In the genomic region with DNA sequence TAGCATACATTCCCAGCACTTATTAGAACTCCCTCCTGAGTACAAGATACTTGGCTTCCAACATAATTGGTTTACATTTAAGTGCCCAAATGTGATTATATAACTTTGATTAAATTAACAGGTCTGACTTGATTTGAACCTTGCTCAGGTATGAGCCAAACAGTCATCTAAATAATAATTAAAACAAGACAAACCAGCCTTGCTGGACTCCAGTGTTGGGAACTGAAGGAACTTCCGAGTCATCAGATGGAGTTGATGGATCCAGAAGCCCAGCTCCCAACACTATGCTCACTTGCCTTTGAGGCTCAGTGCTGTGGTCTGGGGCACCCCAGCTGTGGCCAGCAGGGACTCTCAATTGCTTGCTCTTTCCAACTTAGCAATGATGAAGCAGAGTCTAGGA, we compare ENCODE assay signal across 26 cellular contexts.
"Had no signal": no experiment of that assay in that cellular context is flagged by ENCODE, and none has a peak within 500 bp of the region (broad histone marks: within the 10 kb centered on the region; RNA-seq: fewer than 3 reads in every experiment).

No MANE protein-coding gene starts in this region.

- H3K4me3 Mint-ChIP-seq: immature natural killer cell, memory B cell, mesothelial cell of epicardium, naive B cell, nephron had no signal

- H3K4me1 ChIP-seq: foreskin keratinocyte, psoas muscle, sigmoid colon, stomach, upper lobe of left lung, uterus had no signal

- FAIRE-seq: endometrium, keratinocyte had no signal

- H3K79me2 ChIP-seq: parathyroid adenoma had no signal

- H3K4me3 ChIP-seq: dorsolateral prefrontal cortex, left lung, lower lobe of right lung, psoas muscle, sigmoid colon, skin epidermis, stomach, upper lobe of left lung, uterus had no signal

- H3K36me3 ChIP-seq: left lung, lower lobe of right lung, sigmoid colon, stomach, upper lobe of left lung, uterus had no signal

- H3K27me3 ChIP-seq: dorsolateral prefrontal cortex, foreskin keratinocyte, left lung, sigmoid colon, stomach, upper lobe of left lung, uterus had no signal

- DNase-seq: cortex of kidney; dorsolateral prefrontal cortex; effector memory CD4-positive, alpha-beta T cell; foreskin keratinocyte; immature natural killer cell; left lung; lower lobe of right lung; naive B cell; occipital lobe; psoas muscle; retina; sigmoid colon; stimulated activated CD4-positive, alpha-beta T cell treated with anti-CD3 and anti-CD28 coated beads, Interleukin-12 subunit alpha, Interleukin-12 subunit beta, amount 100 ng/mL, for 4 hours; stimulated activated naive CD4-positive, alpha-beta T cell; stomach; substantia nigra; upper lobe of left lung; uterus had no signal

- H3K9ac ChIP-seq: parathyroid adenoma had no signal

- ATAC-seq: foreskin keratinocyte, lower lobe of right lung, psoas muscle had no signal

- H3K9me3 ChIP-seq: uterus had no signal

- H2AFZ ChIP-seq: parathyroid adenoma had no signal

- H3K27ac Mint-ChIP-seq: immature natural killer cell, memory B cell, mesothelial cell of epicardium, naive B cell, nephron had no signal

- H3K27ac ChIP-seq: dorsolateral prefrontal cortex, epithelial cell of prostate, foreskin keratinocyte, left lung, lower lobe of right lung, parathyroid adenoma, psoas muscle, sigmoid colon, stomach, upper lobe of left lung, uterus had no signal

- H3K4me1 Mint-ChIP-seq: immature natural killer cell, mesothelial cell of epicardium, nephron had no signal
